19 cellular contexts compared by ENCODE assay signal in the genomic region with DNA sequence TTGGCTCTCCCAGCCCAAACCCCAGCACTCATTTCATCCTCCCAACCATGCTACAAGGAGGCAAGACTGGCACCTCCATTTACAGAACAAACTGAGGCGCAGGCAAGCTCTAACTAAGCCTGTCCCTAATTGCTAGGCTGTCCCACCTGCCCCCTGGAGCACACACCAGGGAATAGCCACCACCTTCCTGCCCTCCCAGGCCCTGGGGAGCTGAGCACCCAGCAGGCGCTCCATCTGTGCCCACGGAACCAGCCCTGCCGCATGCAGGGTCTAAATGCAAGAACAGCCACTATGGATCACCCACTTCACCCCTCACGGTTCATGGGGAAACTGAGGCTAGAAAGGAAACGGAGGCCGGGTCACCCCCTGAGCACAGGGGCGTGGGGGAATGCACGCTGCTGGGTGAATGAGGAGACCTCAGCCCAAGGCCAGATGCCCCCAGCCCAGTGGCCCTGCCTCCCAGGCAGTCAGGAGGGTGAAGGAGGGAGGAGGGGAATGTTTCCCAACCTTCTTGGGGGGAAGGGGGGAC. TPM values are rescaled to one million over a fixed set of nuclear protein-coding genes. Genes with fewer than 3 reads are reported as not detected.
A peak's percentile ranks its signal among the peaks of the same experiment; 100 is the strongest.
DNase-seq lines count a peak whose midpoint lies in the region; ATAC-seq, FAIRE-seq and TF ChIP-seq lines count a peak whose summit lies in the region.
"Had no signal": no experiment of that assay in that cellular context is flagged by ENCODE, and none has a peak within 500 bp of the region (broad histone marks: within the 10 kb centered on the region; RNA-seq: fewer than 3 reads in every experiment).

No MANE protein-coding gene starts in this region.

- no peak overlapping the region for H3K4me3 Mint-ChIP-seq in neural progenitor cell
- H3K4me3 Mint-ChIP-seq in activated naive CD4-positive, alpha-beta T cell treated with anti-CD3 and anti-CD28 coated beads for 36 hours = no peak overlapping the region
- H3K4me3 Mint-ChIP-seq: activated T-cell treated with anti-CD3 and anti-CD28 coated beads, Interleukin-2, amount 50 U/mL, for 72 hours; CD8-positive, alpha-beta T cell; dendritic cell treated with granulocyte-macrophage colony-stimulating factor and Interleukin-4, amounts not matched to agents 40 ng/mL and 50 ng/mL, for 4 days had no signal

- TF ChIP-seq EP300 in gastroesophageal sphincter (IDR thresholded peaks at IDR 0.05) = no peak

- H3K4me1 Mint-ChIP-seq in neural progenitor cell = peaks cover 17% of the 10 kb centered on the region
- H3K4me1 Mint-ChIP-seq in activated naive CD4-positive, alpha-beta T cell treated with anti-CD3 and anti-CD28 coated beads for 36 hours (ENCODE audit: low read depth) = peaks cover 3% of the 10 kb centered on the region

- H3K9me3 ChIP-seq in gastroesophageal sphincter (no peaks in the 10 kb centered on the region), neural progenitor cell (ENCODE audit: low read depth) (no peaks in the 10 kb centered on the region)
- H3K9me3 ChIP-seq: adrenal gland had no signal

- TF ChIP-seq POLR2A in gastroesophageal sphincter (IDR thresholded peaks at IDR 0.05) = no peak

- 80 to 100% methylated on average over 1 to 2 of the region's 9 CpGs for WGBS in gastroesophageal sphincter (ENCODE audit: low coverage in 1 of 2), 2 donors

- no peak overlapping the region for H2AFZ ChIP-seq in neural progenitor cell (replicated peaks)
- H2AFZ ChIP-seq: parathyroid adenoma had no signal

- H3K27ac Mint-ChIP-seq in neural progenitor cell = peak overlapping the region; percentile 50
- H3K27ac Mint-ChIP-seq in activated naive CD4-positive, alpha-beta T cell treated with anti-CD3 and anti-CD28 coated beads for 36 hours = no peak overlapping the region
- H3K27ac Mint-ChIP-seq: activated T-cell treated with anti-CD3 and anti-CD28 coated beads, Interleukin-2, amount 50 U/mL, for 72 hours; CD8-positive, alpha-beta T cell; dendritic cell treated with granulocyte-macrophage colony-stimulating factor and Interleukin-4, amounts not matched to agents 40 ng/mL and 50 ng/mL, for 4 days had no signal

- peaks cover 5% of the 10 kb centered on the region for H3K27me3 Mint-ChIP-seq in neural progenitor cell (ENCODE audit: insufficient read depth, low read depth)
- no peaks in the 10 kb centered on the region for H3K27me3 Mint-ChIP-seq in activated naive CD4-positive, alpha-beta T cell treated with anti-CD3 and anti-CD28 coated beads for 36 hours (ENCODE audit: low read depth)

- H3K4me1 ChIP-seq in gastroesophageal sphincter (peaks cover 0 to 48% (median 6%) of the 10 kb centered on the region in 3 donors), neural progenitor cell (no peaks in the 10 kb centered on the region)
- H3K4me1 ChIP-seq: adrenal gland, parathyroid adenoma had no signal

- H3K4me2 ChIP-seq in neural progenitor cell = no peak overlapping the region

- no peaks in the 10 kb centered on the region for H3K79me2 ChIP-seq in neural progenitor cell (ENCODE audit: low read depth)
- H3K79me2 ChIP-seq: parathyroid adenoma had no signal

- H3K27me3 ChIP-seq in gastroesophageal sphincter = no peaks in the 10 kb centered on the region
- no peaks in the 10 kb centered on the region for H3K27me3 ChIP-seq in neural progenitor cell
- H3K27me3 ChIP-seq: adrenal gland had no signal

- no peaks in the 10 kb centered on the region for H3K9me3 Mint-ChIP-seq in neural progenitor cell
- no peaks in the 10 kb centered on the region for H3K9me3 Mint-ChIP-seq in activated naive CD4-positive, alpha-beta T cell treated with anti-CD3 and anti-CD28 coated beads for 36 hours
- H3K9me3 Mint-ChIP-seq: activated T-cell treated with anti-CD3 and anti-CD28 coated beads, Interleukin-2, amount 50 U/mL, for 72 hours; CD8-positive, alpha-beta T cell; dendritic cell treated with granulocyte-macrophage colony-stimulating factor and Interleukin-4, amounts not matched to agents 40 ng/mL and 50 ng/mL, for 4 days had no signal

- no peaks in the 10 kb centered on the region for H4K20me1 ChIP-seq in neural progenitor cell (ENCODE audit: low read depth)

- ATAC-seq in Right ventricle myocardium superior (ENCODE audit: poor library complexity) = no peak
- ATAC-seq in Right ventricle myocardium inferior = no peak
- ATAC-seq in gastroesophageal sphincter = no peak
- ATAC-seq: CD8-positive, alpha-beta T cell had no signal

- intact Hi-C loops in Right ventricle myocardium superior (cut with DNase I) (no loop called here), Right ventricle myocardium inferior (cut with DNase I) (no loop called here)
- intact Hi-C loops in activated naive CD4-positive, alpha-beta T cell treated with anti-CD3 and anti-CD28 coated beads for 36 hours (cut with micrococcal nuclease) = no loop called here

- CTCF ChIA-PET in activated naive CD4-positive, alpha-beta T cell treated with anti-CD3 and anti-CD28 coated beads for 36 hours (lab: Charles Lee) = no interaction called here

- DNase-seq in Right ventricle myocardium superior (peak; percentile 13), Right ventricle myocardium inferior (ENCODE audit: missing footprints) (no peak), neural progenitor cell (ENCODE audit: low spot score) (no peak), urothelium cell line (ENCODE audit: low spot score) (no peak), NCI-H510A (lab: John Stamatoyannopoulos, UW) (no peak)
- DNase-seq in activated naive CD4-positive, alpha-beta T cell treated with anti-CD3 and anti-CD28 coated beads for 36 hours = no peak
- no peak for DNase-seq in NK-92 treated with Interleukin-12 subunit alpha and Interleukin-12 subunit beta, amount 100 ng/mL, for 24 hours (lab: John Stamatoyannopoulos, UW)
- DNase-seq: 8988T; activated CD4-positive, alpha-beta T cell treated with anti-CD3 and anti-CD28 coated beads, Interleukin-2, amount 50 U/mL, for 1 hour; activated T-cell treated with anti-CD3 and anti-CD28 coated beads, Interleukin-2, amount 50 U/mL, for 72 hours; adrenal gland; NCI-H2107; stimulated activated CD4-positive, alpha-beta T cell treated with anti-CD3 and anti-CD28 coated beads, Interleukin-2, amount 100 ng/mL, for 24 hours had no signal

- H3K27ac ChIP-seq in gastroesophageal sphincter (peak overlapping the region in 3 of 4 donors; percentile 56 to 70 (median 61)), neural progenitor cell (no peak overlapping the region)
- H3K27ac ChIP-seq: adrenal gland, parathyroid adenoma had no signal

- no peaks in the 10 kb centered on the region for H3K36me3 Mint-ChIP-seq in neural progenitor cell
- no peaks in the 10 kb centered on the region for H3K36me3 Mint-ChIP-seq in activated naive CD4-positive, alpha-beta T cell treated with anti-CD3 and anti-CD28 coated beads for 36 hours (ENCODE audit: low read depth)
- H3K36me3 Mint-ChIP-seq: CD8-positive, alpha-beta T cell had no signal

- TF ChIP-seq CTCF in gastroesophageal sphincter (IDR thresholded peaks at IDR 0.05) = no peak
- TF ChIP-seq CTCF in neural progenitor cell (IDR thresholded peaks at IDR 0.05) = no peak

- FAIRE-seq in urothelium cell line (lab: Jason Lieb, UNC) = peak; percentile 42
- FAIRE-seq: G401.6, GM19239 had no signal

- H3F3A ChIP-seq in neural progenitor cell (ENCODE audit: low read depth) = no peaks in the 10 kb centered on the region

- H3K36me3 ChIP-seq in gastroesophageal sphincter = peaks cover 0 to 93% of the 10 kb centered on the region in 2 donors
- H3K36me3 ChIP-seq in neural progenitor cell = no peaks in the 10 kb centered on the region

- H3K9ac ChIP-seq in neural progenitor cell = no peak overlapping the region
- H3K9ac ChIP-seq: parathyroid adenoma had no signal

- no peak overlapping the region for H3K4me3 ChIP-seq in gastroesophageal sphincter
- H3K4me3 ChIP-seq in neural progenitor cell = no peak overlapping the region
- H3K4me3 ChIP-seq: adrenal gland had no signal

RNA-seq across cellular contexts. Expression of gene PDGFA, which starts 16.5 kb away (rescaled TPM):
- total RNA-seq in Right ventricle myocardium superior (34.5 TPM), Right ventricle myocardium inferior (37.2 TPM), gastroesophageal sphincter (100 to 1,000 TPM in 2 of 4 donors, 10 to 100 TPM in 2; 66.0 to 162 (median 120) TPM), neural progenitor cell (ENCODE audit: low replicate concordance) (9.8 and 13.7 TPM in 2 replicates)
- total RNA-seq in activated naive CD4-positive, alpha-beta T cell treated with anti-CD3 and anti-CD28 coated beads for 36 hours = 1 to 10 TPM; 7.7 TPM
